In genomic region chr7:139682136-139683013, GRCh38 we compare ENCODE assay signal across 8 cellular contexts.
DNase-seq lines count a peak whose midpoint lies in the region; ATAC-seq and TF ChIP-seq lines count a peak whose summit lies in the region.

No MANE protein-coding gene starts in this region.

- H3K36me3 Mint-ChIP-seq in central memory CD8-positive, alpha-beta T cell (ENCODE audit: insufficient read depth) = no peaks in the 10 kb centered on the region
- H3K36me3 Mint-ChIP-seq in nephron (ENCODE audit: low read depth) = peaks cover 74% of the 10 kb centered on the region

- peak; percentile 55 for DNase-seq in activated T-cell treated with anti-CD3 and anti-CD28 coated beads for 48 hours (ENCODE audit: low read depth)
- no peak for DNase-seq in activated T-cell treated with anti-CD3 and anti-CD28 coated beads for 4 hours
- peak; percentile 94 for DNase-seq in M059J (ENCODE audit: low read depth)
- DNase-seq in central memory CD8-positive, alpha-beta T cell (ENCODE audit: low spot score in 2 of 2) = no peak
- DNase-seq in NK-92 treated with Interleukin-12 subunit alpha and Interleukin-12 subunit beta, amount 100 ng/mL, for 24 hours (lab: John Stamatoyannopoulos, UW) = no peak
- DNase-seq in NCI-H774 (lab: John Stamatoyannopoulos, UW) = no peak

- peaks cover 33% of the 10 kb centered on the region for H3K4me1 Mint-ChIP-seq in central memory CD8-positive, alpha-beta T cell
- peaks cover 44% of the 10 kb centered on the region for H3K4me1 Mint-ChIP-seq in nephron

- H3K27ac Mint-ChIP-seq in central memory CD8-positive, alpha-beta T cell (ENCODE audit: low read depth) = no peak overlapping the region
- peak overlapping the region; percentile 87 to 97 (median 88) for H3K27ac Mint-ChIP-seq in nephron

- peak overlapping the region; percentile 12 for H3K4me3 Mint-ChIP-seq in central memory CD8-positive, alpha-beta T cell
- H3K4me3 Mint-ChIP-seq in nephron = no peak overlapping the region

- ATAC-seq in central memory CD8-positive, alpha-beta T cell (replicated peaks; ENCODE audit: extremely low read depth, poor library complexity, severe bottlenecking) = peak; percentile 30
- no peak for ATAC-seq in GM21619 (IDR thresholded peaks at IDR 0.05; ENCODE audit: unreplicated experiment)

- TF ChIP-seq CTCF in nephron (IDR thresholded peaks at IDR 0.05; ENCODE audit: unreplicated experiment in 3 of 3) = no peak

- H3K9me3 Mint-ChIP-seq in central memory CD8-positive, alpha-beta T cell = no peaks in the 10 kb centered on the region
- H3K9me3 Mint-ChIP-seq in nephron = peaks cover 17% of the 10 kb centered on the region

- H3K27me3 Mint-ChIP-seq in central memory CD8-positive, alpha-beta T cell = no peaks in the 10 kb centered on the region
- no peaks in the 10 kb centered on the region for H3K27me3 Mint-ChIP-seq in nephron (ENCODE audit: low read depth)

Comparison
In these comparisons a context has a peak if more than half of its experiments do, and no peak if none do; other contexts are left out.
1. DNase-seq: peak in activated T-cell treated with anti-CD3 and anti-CD28 coated beads for 48 hours (single experiment) and M059J (single experiment); none in activated T-cell treated with anti-CD3 and anti-CD28 coated beads for 4 hours (single experiment), central memory CD8-positive, alpha-beta T cell (0 of 2), NK-92 treated with Interleukin-12 subunit alpha and Interleukin-12 subunit beta, amount 100 ng/mL, for 24 hours (single experiment) and NCI-H774 (single experiment).